Comparison of ENCODE assay signal across 20 cellular contexts in genomic region chr1:246434335-246434734, GRCh38.
"Had no signal": no experiment of that assay in that cellular context is flagged by ENCODE, and none has a peak within 500 bp of the region (broad histone marks: within the 10 kb centered on the region; RNA-seq: fewer than 3 reads in every experiment).

No MANE protein-coding gene starts in this region.

- ATAC-seq: gastrocnemius medialis; mucosa of descending colon; right lobe of liver; stimulated activated effector memory CD8-positive, alpha-beta T cell treated with anti-CD3 and anti-CD28 coated beads, Interleukin-12 subunit alpha, Interleukin-12 subunit beta, amount 100 ng/mL, for 72 hours; stimulated activated naive CD8-positive, alpha-beta T cell treated with anti-CD3 and anti-CD28 coated beads, Interleukin-15, amount 100 ng/mL, for 72 hours had no signal

- H3K36me3 ChIP-seq: colonic mucosa, esophagus squamous epithelium, gastrocnemius medialis, right lobe of liver, tibial artery, WERI-Rb-1 had no signal

- H3K9me3 ChIP-seq: colonic mucosa, esophagus squamous epithelium, gastrocnemius medialis, mucosa of descending colon, right lobe of liver, tibial artery had no signal

- H3K27me3 Mint-ChIP-seq: activated naive CD8-positive, alpha-beta T cell treated with anti-CD3 and anti-CD28 coated beads for 36 hours; central memory CD8-positive, alpha-beta T cell; stimulated activated naive CD8-positive, alpha-beta T cell treated with anti-CD3 and anti-CD28 coated beads, Interleukin-15, amount 100 ng/mL, for 72 hours had no signal

- H3K4me3 ChIP-seq: colonic mucosa, esophagus squamous epithelium, gastrocnemius medialis, mucosa of descending colon, right lobe of liver, tibial artery had no signal

- H3K4me1 ChIP-seq: colonic mucosa, esophagus squamous epithelium, gastrocnemius medialis, right lobe of liver, tibial artery had no signal

- H3K27ac ChIP-seq: colonic mucosa, esophagus squamous epithelium, gastrocnemius medialis, right lobe of liver, tibial artery, WERI-Rb-1 had no signal

- H3K4me1 Mint-ChIP-seq: neural crest cell; stimulated activated effector memory CD8-positive, alpha-beta T cell treated with anti-CD3 and anti-CD28 coated beads, Interleukin-12 subunit alpha, Interleukin-12 subunit beta, amount 100 ng/mL, for 72 hours; stimulated activated naive CD8-positive, alpha-beta T cell treated with anti-CD3 and anti-CD28 coated beads, Interleukin-15, amount 100 ng/mL, for 72 hours had no signal

- H3K27me3 ChIP-seq: colonic mucosa, esophagus squamous epithelium, gastrocnemius medialis, right lobe of liver, tibial artery had no signal

- H3K36me3 Mint-ChIP-seq: stimulated activated effector memory CD8-positive, alpha-beta T cell treated with anti-CD3 and anti-CD28 coated beads, Interleukin-12 subunit alpha, Interleukin-12 subunit beta, amount 100 ng/mL, for 72 hours had no signal

- H3K9me3 Mint-ChIP-seq: central memory CD8-positive, alpha-beta T cell had no signal

- H3K4me3 Mint-ChIP-seq: activated naive CD8-positive, alpha-beta T cell treated with anti-CD3 and anti-CD28 coated beads for 36 hours; central memory CD8-positive, alpha-beta T cell; neural crest cell; stimulated activated effector memory CD8-positive, alpha-beta T cell treated with anti-CD3 and anti-CD28 coated beads, Interleukin-12 subunit alpha, Interleukin-12 subunit beta, amount 100 ng/mL, for 72 hours; stimulated activated naive CD8-positive, alpha-beta T cell treated with anti-CD3 and anti-CD28 coated beads, Interleukin-15, amount 100 ng/mL, for 72 hours had no signal

- DNase-seq: activated naive CD4-positive, alpha-beta T cell treated with Interleukin-2 at 50 U/mL for 16 hours; activated naive CD8-positive, alpha-beta T cell treated with anti-CD3 and anti-CD28 coated beads for 36 hours; activated T-cell treated with anti-CD3 and anti-CD28 coated beads, Interleukin-2, amount 50 U/mL, for 1 hour; colonic mucosa; esophagus squamous epithelium; gastrocnemius medialis; hypothalamus; mesenchymal stem cell; mucosa of descending colon; occipital lobe; right lobe of liver; small intestine; stimulated activated CD4-positive, alpha-beta T cell treated with anti-CD3 and anti-CD28 coated beads, Interleukin-2, amount 100 ng/mL, for 24 hours; stimulated activated naive CD8-positive, alpha-beta T cell treated with anti-CD3 and anti-CD28 coated beads, Interleukin-15, amount 100 ng/mL, for 72 hours; tibial artery; WERI-Rb-1 had no signal

- H3K27ac Mint-ChIP-seq: activated naive CD8-positive, alpha-beta T cell treated with anti-CD3 and anti-CD28 coated beads for 36 hours; activated T-helper 2 cell treated with anti-CD3 and anti-CD28 coated beads, Interferon-gamma antibody, Interleukin-2, Interleukin-4, amounts not matched to agents 10 μg/mL and 5 μg/mL and 100 μg/mL, durations not matched to agents 14 hours and 24 hours and 36 hours; stimulated activated effector memory CD8-positive, alpha-beta T cell treated with anti-CD3 and anti-CD28 coated beads, Interleukin-12 subunit alpha, Interleukin-12 subunit beta, amount 100 ng/mL, for 72 hours; stimulated activated naive CD8-positive, alpha-beta T cell treated with anti-CD3 and anti-CD28 coated beads, Interleukin-15, amount 100 ng/mL, for 72 hours had no signal
